1 cellular context compared by ENCODE assay signal in the genomic region with DNA sequence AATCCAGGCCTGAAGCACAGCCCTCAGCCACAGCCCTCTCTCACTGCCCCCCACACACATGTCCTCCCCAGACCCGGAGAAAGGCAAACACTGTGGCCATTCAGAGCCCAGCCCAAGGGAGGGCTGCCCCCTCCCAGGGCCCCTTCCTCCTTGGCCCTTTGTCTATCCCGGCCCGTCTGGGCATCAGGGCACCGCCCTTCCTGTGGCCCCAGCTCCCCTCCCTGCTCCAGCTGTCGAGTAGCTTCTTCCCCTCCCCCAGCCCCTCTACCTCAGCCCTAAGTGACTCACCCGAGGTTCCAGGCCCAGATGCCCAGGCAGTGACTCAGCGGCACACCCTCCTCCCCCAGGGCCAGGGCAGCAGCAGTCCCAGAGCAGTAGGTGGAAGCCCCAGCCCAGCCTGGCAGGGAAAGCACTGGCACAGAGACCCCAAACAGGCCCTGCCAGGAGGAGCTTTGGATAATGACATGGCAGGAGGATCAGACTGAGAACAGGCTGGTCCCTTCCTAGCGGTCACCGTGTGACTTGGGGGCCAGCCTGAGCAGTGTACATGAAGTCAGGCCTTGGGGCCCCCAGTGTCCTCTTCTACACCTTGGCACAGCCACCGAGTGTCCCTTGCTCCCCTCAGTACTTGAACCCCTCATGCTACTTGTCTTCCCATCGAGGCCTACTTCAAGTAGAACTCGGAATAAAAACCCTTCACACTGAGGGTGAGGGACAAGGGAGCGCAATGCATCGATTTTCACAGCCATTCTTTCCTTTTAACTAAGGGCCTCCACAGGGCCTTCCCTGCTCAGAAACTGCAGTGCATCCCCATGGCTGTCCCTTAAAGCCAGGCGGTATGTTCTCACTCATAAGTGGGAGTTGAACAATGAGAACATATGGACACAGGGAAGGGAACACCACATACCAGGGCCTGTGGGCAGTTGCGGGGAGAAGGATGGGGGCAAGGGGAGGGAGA.
A peak's percentile ranks its signal among the peaks of the same experiment; 100 is the strongest.
TF ChIP-seq lines count a peak whose summit lies in the region.

No MANE protein-coding gene starts in this region.

TF ChIP-seq in HEK293, 187 proteins besides CTCF, POLR2A, EP300 and RAD21 (continued from another document and continues in another):
- TF ChIP-seq, protein P1, sequence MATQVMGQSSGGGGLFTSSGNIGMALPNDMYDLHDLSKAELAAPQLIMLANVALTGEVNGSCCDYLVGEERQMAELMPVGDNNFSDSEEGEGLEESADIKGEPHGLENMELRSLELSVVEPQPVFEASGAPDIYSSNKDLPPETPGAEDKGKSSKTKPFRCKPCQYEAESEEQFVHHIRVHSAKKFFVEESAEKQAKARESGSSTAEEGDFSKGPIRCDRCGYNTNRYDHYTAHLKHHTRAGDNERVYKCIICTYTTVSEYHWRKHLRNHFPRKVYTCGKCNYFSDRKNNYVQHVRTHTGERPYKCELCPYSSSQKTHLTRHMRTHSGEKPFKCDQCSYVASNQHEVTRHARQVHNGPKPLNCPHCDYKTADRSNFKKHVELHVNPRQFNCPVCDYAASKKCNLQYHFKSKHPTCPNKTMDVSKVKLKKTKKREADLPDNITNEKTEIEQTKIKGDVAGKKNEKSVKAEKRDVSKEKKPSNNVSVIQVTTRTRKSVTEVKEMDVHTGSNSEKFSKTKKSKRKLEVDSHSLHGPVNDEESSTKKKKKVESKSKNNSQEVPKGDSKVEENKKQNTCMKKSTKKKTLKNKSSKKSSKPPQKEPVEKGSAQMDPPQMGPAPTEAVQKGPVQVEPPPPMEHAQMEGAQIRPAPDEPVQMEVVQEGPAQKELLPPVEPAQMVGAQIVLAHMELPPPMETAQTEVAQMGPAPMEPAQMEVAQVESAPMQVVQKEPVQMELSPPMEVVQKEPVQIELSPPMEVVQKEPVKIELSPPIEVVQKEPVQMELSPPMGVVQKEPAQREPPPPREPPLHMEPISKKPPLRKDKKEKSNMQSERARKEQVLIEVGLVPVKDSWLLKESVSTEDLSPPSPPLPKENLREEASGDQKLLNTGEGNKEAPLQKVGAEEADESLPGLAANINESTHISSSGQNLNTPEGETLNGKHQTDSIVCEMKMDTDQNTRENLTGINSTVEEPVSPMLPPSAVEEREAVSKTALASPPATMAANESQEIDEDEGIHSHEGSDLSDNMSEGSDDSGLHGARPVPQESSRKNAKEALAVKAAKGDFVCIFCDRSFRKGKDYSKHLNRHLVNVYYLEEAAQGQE (tag by site-specific recombination; IDR thresholded peaks at IDR 0.05) = peak; percentile 41; the same call in 1 of the 2 replicates
- TF ChIP-seq WT1 (tag by site-specific recombination; IDR thresholded peaks at IDR 0.05) (peak; percentile 92), OVOL3 (tag by site-specific recombination; IDR thresholded peaks at IDR 0.05) (no peak), ZNF404 (tag by site-specific recombination; IDR thresholded peaks at IDR 0.05) (no peak), SP3 (tag by site-specific recombination; IDR thresholded peaks at IDR 0.05) (peak; percentile 81), TCF7L2 (IDR thresholded peaks at IDR 0.05; ENCODE audit: borderline replicate concordance, low read depth, low read length) (no peak), HOXD13 (CRISPR knock-in tag; IDR thresholded peaks at IDR 0.05; ENCODE audit: borderline replicate concordance) (no peak), ZNF585B (tag by site-specific recombination; IDR thresholded peaks at IDR 0.05) (no peak), MYNN (tag by site-specific recombination; IDR thresholded peaks at IDR 0.05; ENCODE audit: borderline replicate concordance) (peak; percentile 63; the same call in 1 of the 2 replicates), ZNF335 (tag by site-specific recombination; conservative IDR thresholded peaks at IDR 0.05) (peak; percentile 36), ZNF660 (tag by site-specific recombination; IDR thresholded peaks at IDR 0.05) (peak; percentile 77), ZNF670 (tag by site-specific recombination; IDR thresholded peaks at IDR 0.05; ENCODE audit: low read depth) (no peak), ZNF394 (tag by site-specific recombination; IDR thresholded peaks at IDR 0.05; ENCODE audit: borderline replicate concordance) (peak; percentile 87; the same call in 1 of the 2 replicates), ZFHX2 (tag by site-specific recombination; conservative IDR thresholded peaks at IDR 0.05) (peak; percentile 86), KLF10 (tag by site-specific recombination; IDR thresholded peaks at IDR 0.05) (peak; percentile 97), ZNF146 (tag by site-specific recombination; IDR thresholded peaks at IDR 0.05) (peak; percentile 54; the same call in 1 of the 2 replicates), ZNF121 (tag by site-specific recombination; IDR thresholded peaks at IDR 0.05) (no peak), YY2 (tag by site-specific recombination; IDR thresholded peaks at IDR 0.05) (no peak), REPIN1 (tag by site-specific recombination; IDR thresholded peaks at IDR 0.05; ENCODE audit: low read depth) (no peak), BCL11A (tag by site-specific recombination; IDR thresholded peaks at IDR 0.05; ENCODE audit: low read depth) (peak; percentile 97), IKZF3 (tag by site-specific recombination; IDR thresholded peaks at IDR 0.05) (peak; percentile 68), ZNF777 (tag by site-specific recombination; IDR thresholded peaks at IDR 0.05; ENCODE audit: borderline replicate concordance) (peak; percentile 76; the same call in 1 of the 2 replicates), GFI1B (tag by site-specific recombination; IDR thresholded peaks at IDR 0.05) (no peak), ZIC2 (tag by site-specific recombination; IDR thresholded peaks at IDR 0.05) (peak; percentile 77), SCRT2 (tag by site-specific recombination; IDR thresholded peaks at IDR 0.05) (peak; percentile 32; the same call in 1 of the 2 replicates), ZFP37 (tag by site-specific recombination; IDR thresholded peaks at IDR 0.05) (peak; percentile 79; the same call in 1 of the 2 replicates), SCRT1 (tag by site-specific recombination; IDR thresholded peaks at IDR 0.05; ENCODE audit: borderline replicate concordance) (no peak), BCL11B (tag by site-specific recombination; IDR thresholded peaks at IDR 0.05; ENCODE audit: low read depth) (no peak)
- TF ChIP-seq, protein P2, sequence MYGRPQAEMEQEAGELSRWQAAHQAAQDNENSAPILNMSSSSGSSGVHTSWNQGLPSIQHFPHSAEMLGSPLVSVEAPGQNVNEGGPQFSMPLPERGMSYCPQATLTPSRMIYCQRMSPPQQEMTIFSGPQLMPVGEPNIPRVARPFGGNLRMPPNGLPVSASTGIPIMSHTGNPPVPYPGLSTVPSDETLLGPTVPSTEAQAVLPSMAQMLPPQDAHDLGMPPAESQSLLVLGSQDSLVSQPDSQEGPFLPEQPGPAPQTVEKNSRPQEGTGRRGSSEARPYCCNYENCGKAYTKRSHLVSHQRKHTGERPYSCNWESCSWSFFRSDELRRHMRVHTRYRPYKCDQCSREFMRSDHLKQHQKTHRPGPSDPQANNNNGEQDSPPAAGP (tag by site-specific recombination; IDR thresholded peaks at IDR 0.05) = peak; percentile 100
- TF ChIP-seq, protein P3, sequence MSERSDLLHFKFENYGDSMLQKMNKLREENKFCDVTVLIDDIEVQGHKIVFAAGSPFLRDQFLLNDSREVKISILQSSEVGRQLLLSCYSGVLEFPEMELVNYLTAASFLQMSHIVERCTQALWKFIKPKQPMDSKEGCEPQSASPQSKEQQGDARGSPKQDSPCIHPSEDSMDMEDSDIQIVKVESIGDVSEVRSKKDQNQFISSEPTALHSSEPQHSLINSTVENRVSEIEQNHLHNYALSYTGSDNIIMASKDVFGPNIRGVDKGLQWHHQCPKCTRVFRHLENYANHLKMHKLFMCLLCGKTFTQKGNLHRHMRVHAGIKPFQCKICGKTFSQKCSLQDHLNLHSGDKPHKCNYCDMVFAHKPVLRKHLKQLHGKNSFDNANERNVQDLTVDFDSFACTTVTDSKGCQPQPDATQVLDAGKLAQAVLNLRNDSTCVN (tag by site-specific recombination; optimal IDR thresholded peaks at IDR 0.05) = peak; percentile 27
- TF ChIP-seq, protein P4, sequence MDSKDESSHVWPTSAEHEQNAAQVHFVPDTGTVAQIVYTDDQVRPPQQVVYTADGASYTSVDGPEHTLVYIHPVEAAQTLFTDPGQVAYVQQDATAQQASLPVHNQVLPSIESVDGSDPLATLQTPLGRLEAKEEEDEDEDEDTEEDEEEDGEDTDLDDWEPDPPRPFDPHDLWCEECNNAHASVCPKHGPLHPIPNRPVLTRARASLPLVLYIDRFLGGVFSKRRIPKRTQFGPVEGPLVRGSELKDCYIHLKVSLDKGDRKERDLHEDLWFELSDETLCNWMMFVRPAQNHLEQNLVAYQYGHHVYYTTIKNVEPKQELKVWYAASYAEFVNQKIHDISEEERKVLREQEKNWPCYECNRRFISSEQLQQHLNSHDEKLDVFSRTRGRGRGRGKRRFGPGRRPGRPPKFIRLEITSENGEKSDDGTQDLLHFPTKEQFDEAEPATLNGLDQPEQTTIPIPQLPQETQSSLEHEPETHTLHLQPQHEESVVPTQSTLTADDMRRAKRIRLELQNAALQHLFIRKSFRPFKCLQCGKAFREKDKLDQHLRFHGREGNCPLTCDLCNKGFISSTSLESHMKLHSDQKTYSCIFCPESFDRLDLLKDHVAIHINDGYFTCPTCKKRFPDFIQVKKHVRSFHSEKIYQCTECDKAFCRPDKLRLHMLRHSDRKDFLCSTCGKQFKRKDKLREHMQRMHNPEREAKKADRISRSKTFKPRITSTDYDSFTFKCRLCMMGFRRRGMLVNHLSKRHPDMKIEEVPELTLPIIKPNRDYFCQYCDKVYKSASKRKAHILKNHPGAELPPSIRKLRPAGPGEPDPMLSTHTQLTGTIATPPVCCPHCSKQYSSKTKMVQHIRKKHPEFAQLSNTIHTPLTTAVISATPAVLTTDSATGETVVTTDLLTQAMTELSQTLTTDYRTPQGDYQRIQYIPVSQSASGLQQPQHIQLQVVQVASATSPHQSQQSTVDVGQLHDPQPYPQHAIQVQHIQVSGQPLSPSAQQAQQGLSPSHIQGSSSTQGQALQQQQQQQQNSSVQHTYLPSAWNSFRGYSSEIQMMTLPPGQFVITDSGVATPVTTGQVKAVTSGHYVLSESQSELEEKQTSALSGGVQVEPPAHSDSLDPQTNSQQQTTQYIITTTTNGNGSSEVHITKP (tag by site-specific recombination; IDR thresholded peaks at IDR 0.05) = peak; percentile 81
- TF ChIP-seq, protein P5, sequence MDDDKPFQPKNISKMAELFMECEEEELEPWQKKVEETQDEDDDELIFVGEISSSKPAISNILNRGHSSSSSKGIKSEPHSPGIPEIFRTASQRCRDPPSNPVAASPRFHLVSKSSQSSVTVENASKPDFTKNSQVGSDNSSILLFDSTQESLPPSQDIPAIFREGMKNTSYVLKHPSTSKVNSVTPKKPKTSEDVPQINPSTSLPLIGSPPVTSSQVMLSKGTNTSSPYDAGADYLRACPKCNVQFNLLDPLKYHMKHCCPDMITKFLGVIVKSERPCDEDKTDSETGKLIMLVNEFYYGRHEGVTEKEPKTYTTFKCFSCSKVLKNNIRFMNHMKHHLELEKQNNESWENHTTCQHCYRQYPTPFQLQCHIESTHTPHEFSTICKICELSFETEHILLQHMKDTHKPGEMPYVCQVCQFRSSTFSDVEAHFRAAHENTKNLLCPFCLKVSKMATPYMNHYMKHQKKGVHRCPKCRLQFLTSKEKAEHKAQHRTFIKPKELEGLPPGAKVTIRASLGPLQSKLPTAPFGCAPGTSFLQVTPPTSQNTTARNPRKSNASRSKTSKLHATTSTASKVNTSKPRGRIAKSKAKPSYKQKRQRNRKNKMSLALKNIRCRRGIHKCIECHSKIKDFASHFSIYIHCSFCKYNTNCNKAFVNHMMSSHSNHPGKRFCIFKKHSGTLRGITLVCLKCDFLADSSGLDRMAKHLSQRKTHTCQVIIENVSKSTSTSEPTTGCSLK (tag by site-specific recombination; IDR thresholded peaks at IDR 0.05) = no peak
- TF ChIP-seq, protein P6, sequence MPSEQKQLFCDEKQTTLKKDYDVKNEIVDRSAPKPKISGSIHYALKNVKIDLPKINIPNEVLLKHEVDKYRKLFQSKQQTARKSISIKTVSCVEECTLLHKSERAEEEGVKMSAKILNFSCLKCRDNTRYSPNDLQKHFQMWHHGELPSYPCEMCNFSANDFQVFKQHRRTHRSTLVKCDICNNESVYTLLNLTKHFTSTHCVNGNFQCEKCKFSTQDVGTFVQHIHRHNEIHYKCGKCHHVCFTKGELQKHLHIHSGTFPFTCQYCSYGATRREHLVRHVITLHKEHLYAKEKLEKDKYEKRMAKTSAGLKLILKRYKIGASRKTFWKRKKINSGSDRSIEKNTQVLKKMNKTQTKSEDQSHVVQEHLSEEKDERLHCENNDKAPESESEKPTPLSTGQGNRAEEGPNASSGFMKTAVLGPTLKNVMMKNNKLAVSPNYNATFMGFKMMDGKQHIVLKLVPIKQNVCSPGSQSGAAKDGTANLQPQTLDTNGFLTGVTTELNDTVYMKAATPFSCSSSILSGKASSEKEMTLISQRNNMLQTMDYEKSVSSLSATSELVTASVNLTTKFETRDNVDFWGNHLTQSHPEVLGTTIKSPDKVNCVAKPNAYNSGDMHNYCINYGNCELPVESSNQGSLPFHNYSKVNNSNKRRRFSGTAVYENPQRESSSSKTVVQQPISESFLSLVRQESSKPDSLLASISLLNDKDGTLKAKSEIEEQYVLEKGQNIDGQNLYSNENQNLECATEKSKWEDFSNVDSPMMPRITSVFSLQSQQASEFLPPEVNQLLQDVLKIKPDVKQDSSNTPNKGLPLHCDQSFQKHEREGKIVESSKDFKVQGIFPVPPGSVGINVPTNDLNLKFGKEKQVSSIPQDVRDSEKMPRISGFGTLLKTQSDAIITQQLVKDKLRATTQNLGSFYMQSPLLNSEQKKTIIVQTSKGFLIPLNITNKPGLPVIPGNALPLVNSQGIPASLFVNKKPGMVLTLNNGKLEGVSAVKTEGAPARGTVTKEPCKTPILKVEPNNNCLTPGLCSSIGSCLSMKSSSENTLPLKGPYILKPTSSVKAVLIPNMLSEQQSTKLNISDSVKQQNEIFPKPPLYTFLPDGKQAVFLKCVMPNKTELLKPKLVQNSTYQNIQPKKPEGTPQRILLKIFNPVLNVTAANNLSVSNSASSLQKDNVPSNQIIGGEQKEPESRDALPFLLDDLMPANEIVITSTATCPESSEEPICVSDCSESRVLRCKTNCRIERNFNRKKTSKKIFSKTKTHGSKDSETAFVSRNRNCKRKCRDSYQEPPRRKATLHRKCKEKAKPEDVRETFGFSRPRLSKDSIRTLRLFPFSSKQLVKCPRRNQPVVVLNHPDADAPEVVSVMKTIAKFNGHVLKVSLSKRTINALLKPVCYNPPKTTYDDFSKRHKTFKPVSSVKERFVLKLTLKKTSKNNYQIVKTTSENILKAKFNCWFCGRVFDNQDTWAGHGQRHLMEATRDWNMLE (tag by site-specific recombination; conservative IDR thresholded peaks at IDR 0.05; ENCODE audit: low read depth) = 0 out of 2 replicates have a peak, but pooled peaks have one; percentile 49
- TF ChIP-seq, protein P7, sequence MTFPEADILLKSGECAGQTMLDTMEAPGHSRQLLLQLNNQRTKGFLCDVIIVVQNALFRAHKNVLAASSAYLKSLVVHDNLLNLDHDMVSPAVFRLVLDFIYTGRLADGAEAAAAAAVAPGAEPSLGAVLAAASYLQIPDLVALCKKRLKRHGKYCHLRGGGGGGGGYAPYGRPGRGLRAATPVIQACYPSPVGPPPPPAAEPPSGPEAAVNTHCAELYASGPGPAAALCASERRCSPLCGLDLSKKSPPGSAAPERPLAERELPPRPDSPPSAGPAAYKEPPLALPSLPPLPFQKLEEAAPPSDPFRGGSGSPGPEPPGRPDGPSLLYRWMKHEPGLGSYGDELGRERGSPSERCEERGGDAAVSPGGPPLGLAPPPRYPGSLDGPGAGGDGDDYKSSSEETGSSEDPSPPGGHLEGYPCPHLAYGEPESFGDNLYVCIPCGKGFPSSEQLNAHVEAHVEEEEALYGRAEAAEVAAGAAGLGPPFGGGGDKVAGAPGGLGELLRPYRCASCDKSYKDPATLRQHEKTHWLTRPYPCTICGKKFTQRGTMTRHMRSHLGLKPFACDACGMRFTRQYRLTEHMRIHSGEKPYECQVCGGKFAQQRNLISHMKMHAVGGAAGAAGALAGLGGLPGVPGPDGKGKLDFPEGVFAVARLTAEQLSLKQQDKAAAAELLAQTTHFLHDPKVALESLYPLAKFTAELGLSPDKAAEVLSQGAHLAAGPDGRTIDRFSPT (tag by site-specific recombination; IDR thresholded peaks at IDR 0.05) = peak; percentile 100
